In the genomic region with DNA sequence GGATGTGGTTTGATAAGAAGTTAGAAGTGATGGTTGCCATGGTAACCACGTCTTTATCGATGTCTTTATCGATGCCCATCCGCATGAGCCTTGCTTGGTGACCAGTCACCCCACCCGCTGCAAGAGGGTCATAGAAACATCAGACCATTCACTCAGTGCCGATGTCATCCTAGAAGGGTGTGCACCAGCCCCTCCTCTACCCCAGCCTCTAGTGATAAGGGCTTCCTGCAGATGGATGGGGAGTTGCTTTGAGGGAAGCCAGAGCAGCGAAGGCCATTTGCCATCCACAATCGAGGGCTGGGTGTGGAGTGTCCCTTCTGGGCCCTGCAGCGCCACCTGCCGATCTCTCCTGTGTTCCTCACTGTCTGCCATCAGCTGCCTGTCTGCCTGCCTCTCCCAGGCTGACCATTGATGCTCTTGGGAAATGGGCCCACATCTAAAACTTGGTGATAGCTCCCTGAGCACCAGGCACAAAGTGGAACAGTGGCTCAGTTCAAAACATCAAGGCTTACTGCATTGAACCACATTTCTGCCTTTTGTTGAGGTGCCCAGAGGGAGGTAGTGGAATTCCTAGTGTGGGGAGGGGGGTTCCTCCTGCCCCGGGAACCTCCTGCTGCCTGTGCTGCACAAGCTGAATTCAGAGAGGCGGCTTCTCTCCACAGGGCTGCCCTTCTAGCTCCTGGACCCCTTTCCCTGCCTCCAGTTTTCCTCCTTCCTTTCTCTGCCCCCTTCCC, we compare ENCODE assay signal across 8 cellular contexts. TPM values are rescaled to one million over a fixed set of nuclear protein-coding genes. Genes with fewer than 3 reads are reported as not detected.
DNase-seq lines count a peak whose midpoint lies in the region; ATAC-seq, FAIRE-seq and TF ChIP-seq lines count a peak whose summit lies in the region.

No MANE protein-coding gene starts in this region.

- H3K4me2 ChIP-seq in endothelial cell of umbilical vein (ENCODE audit: insufficient read depth, low read length): no peak overlapping the region

- H3K27me3 Mint-ChIP-seq in osteocyte (ENCODE audit: unreplicated experiment): peaks cover 8% of the 10 kb centered on the region

- no TSS peak for BruUV-seq in endothelial cell of umbilical vein (replicated peaks; lab: Mats Ljungman, UMichigan)

- H3K36me3 ChIP-seq in endothelial cell of umbilical vein (ENCODE audit: control insufficient read depth in 2 of 2, extremely low read depth in 1 of 2, insufficient read depth in 2 of 2, low read length in 2 of 2): no peaks in the 10 kb centered on the region
- H3K36me3 ChIP-seq in effector memory CD4-positive, alpha-beta T cell (ENCODE audit: control insufficient read depth, insufficient read depth, low read length): no peaks in the 10 kb centered on the region

- no peaks in the 10 kb centered on the region for H3K4me1 Mint-ChIP-seq in osteocyte (ENCODE audit: unreplicated experiment)

- H3K36me3 Mint-ChIP-seq in osteocyte (ENCODE audit: unreplicated experiment): no peaks in the 10 kb centered on the region

- no peak overlapping the region for H3K4me3 ChIP-seq in endothelial cell of umbilical vein (replicated peaks in 1 of 3; ENCODE audit: insufficient read depth in 1 of 3, low read depth in 1 of 3, low read length in 3 of 3)
- no peak overlapping the region for H3K4me3 ChIP-seq in effector memory CD4-positive, alpha-beta T cell (ENCODE audit: insufficient read depth, low read depth, low read length, poor library complexity, severe bottlenecking)

- CTCF ChIA-PET in endothelial cell of umbilical vein (lab: Charles Lee): interaction anchor here (0.6 to 1.6 kb wide), 3 partner anchors 14 to 133 kb away, joined by 3 to 5 read pairs (median 4); no protein-coding TSS in a partner anchor

- ATAC-seq in HG03175 (IDR thresholded peaks at IDR 0.05; ENCODE audit: unreplicated experiment): no peak

- no peaks in the 10 kb centered on the region for H3K9me3 Mint-ChIP-seq in osteocyte (ENCODE audit: unreplicated experiment)

- DNase-seq in activated T-cell treated with anti-CD3 and anti-CD28 coated beads for 1 hour (ENCODE audit: low read depth) (peak; percentile 9), activated T-cell treated with anti-CD3 and anti-CD28 coated beads for 4 hours (no peak), HUDEP-2 (lab: John Stamatoyannopoulos, UW; ENCODE audit: unreplicated experiment in 76 of 76) (peak in 68 of 76 experiments; percentile 3 to 86 (median 48)), SK-N-DZ (ENCODE audit: low spot score) (peak; percentile 67), endothelial cell of umbilical vein (ENCODE audit: low read depth, low spot score) (peak; percentile 24), osteocyte (ENCODE audit: extremely low spot score, unreplicated experiment) (no peak)
- no peak for DNase-seq in effector memory CD4-positive, alpha-beta T cell

- no peaks in the 10 kb centered on the region for H4K20me1 ChIP-seq in endothelial cell of umbilical vein (replicated peaks; ENCODE audit: control insufficient read depth, extremely low read depth, insufficient read depth, low read length)

- TF ChIP-seq POLR2A in endothelial cell of umbilical vein (IDR thresholded peaks at IDR 0.05; ENCODE audit: low read depth, low read length): no peak

- intact Hi-C loops in endothelial cell of umbilical vein (cut with micrococcal nuclease): no loop called here

- no peaks in the 10 kb centered on the region for H3K27me3 ChIP-seq in endothelial cell of umbilical vein (ENCODE audit: control insufficient read depth in 2 of 2, insufficient read depth in 2 of 2, low read length in 2 of 2)
- H3K27me3 ChIP-seq in effector memory CD4-positive, alpha-beta T cell (replicated peaks; ENCODE audit: control insufficient read depth, insufficient read depth, low read length, poor library complexity, severe bottlenecking): peaks cover 4% of the 10 kb centered on the region

- FAIRE-seq in endothelial cell of umbilical vein (lab: Jason Lieb, UNC): no peak

- H3K4me1 ChIP-seq in endothelial cell of umbilical vein (ENCODE audit: control insufficient read depth, extremely low read depth, insufficient read depth, low read length): no peaks in the 10 kb centered on the region
- no peaks in the 10 kb centered on the region for H3K4me1 ChIP-seq in effector memory CD4-positive, alpha-beta T cell (ENCODE audit: control insufficient read depth, insufficient read depth, low read length, poor library complexity, severe bottlenecking)

- no peak overlapping the region for H3K9ac ChIP-seq in endothelial cell of umbilical vein (replicated peaks; ENCODE audit: extremely low read depth, insufficient read depth, low read length)

- H3K4me3 Mint-ChIP-seq in osteocyte (ENCODE audit: unreplicated experiment): no peak overlapping the region

- no peaks in the 10 kb centered on the region for H3K9me3 ChIP-seq in endothelial cell of umbilical vein (replicated peaks; ENCODE audit: control insufficient read depth, insufficient read depth, low read length)
- H3K9me3 ChIP-seq in effector memory CD4-positive, alpha-beta T cell (ENCODE audit: control insufficient read depth, low read length): no peaks in the 10 kb centered on the region

- dilution Hi-C loops in endothelial cell of umbilical vein (cut with MboI; ENCODE audit: extremely low pct_ligation_motif_present, low sequenced_read_pairs): no loop called here

- no peaks in the 10 kb centered on the region for H3K79me2 ChIP-seq in endothelial cell of umbilical vein (ENCODE audit: control insufficient read depth, insufficient read depth, low read length)

- TF ChIP-seq CTCF in endothelial cell of umbilical vein (IDR thresholded peaks at IDR 0.05; ENCODE audit: extremely low read depth in 1 of 2, insufficient read depth in 1 of 2, low read depth in 1 of 2, low read length in 2 of 2) (peak; percentile 43 to 85), osteocyte (IDR thresholded peaks at IDR 0.05) (peak; percentile 48)

- H2AFZ ChIP-seq in endothelial cell of umbilical vein (ENCODE audit: low read depth, low read length): no peak overlapping the region

- no peak overlapping the region for H3K27ac ChIP-seq in endothelial cell of umbilical vein (ENCODE audit: insufficient read depth, low read depth, low read length)
- H3K27ac ChIP-seq in effector memory CD4-positive, alpha-beta T cell (ENCODE audit: insufficient read depth, low read length, poor library complexity, severe bottlenecking): no peak overlapping the region

- POLR2A ChIA-PET in endothelial cell of umbilical vein (lab: Charles Lee): no interaction called here

- H3K27ac Mint-ChIP-seq in osteocyte (ENCODE audit: unreplicated experiment): no peak overlapping the region

- no peaks in the 10 kb centered on the region for H3K9me1 ChIP-seq in endothelial cell of umbilical vein (replicated peaks; ENCODE audit: control insufficient read depth, extremely low read depth, insufficient read depth, low read length)

TF ChIP-seq in endothelial cell of umbilical vein, 7 proteins besides CTCF, POLR2A, EP300 and RAD21:
- no peak for TF ChIP-seq EZH2 (IDR thresholded peaks at IDR 0.05; ENCODE audit: borderline replicate concordance, low read depth, low read length, severe bottlenecking)
- TF ChIP-seq, protein P1, sequence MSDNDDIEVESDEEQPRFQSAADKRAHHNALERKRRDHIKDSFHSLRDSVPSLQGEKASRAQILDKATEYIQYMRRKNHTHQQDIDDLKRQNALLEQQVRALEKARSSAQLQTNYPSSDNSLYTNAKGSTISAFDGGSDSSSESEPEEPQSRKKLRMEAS (IDR thresholded peaks at IDR 0.05; ENCODE audit: insufficient read depth, insufficient read length): no peak
- no peak for TF ChIP-seq POLR2AphosphoS5 (IDR thresholded peaks at IDR 0.05; ENCODE audit: insufficient read depth, low read depth, low read length)
- no peak for TF ChIP-seq JUN (IDR thresholded peaks at IDR 0.05; ENCODE audit: borderline replicate concordance, insufficient read depth, insufficient read length, low read depth)
- no peak for TF ChIP-seq GATA2 (IDR thresholded peaks at IDR 0.05; ENCODE audit: insufficient read depth, insufficient read length, low read depth, low read length)
- TF ChIP-seq MYC (IDR thresholded peaks at IDR 0.05; ENCODE audit: low read depth, low read length): no peak
- no peak for TF ChIP-seq FOS (IDR thresholded peaks at IDR 0.05; ENCODE audit: borderline replicate concordance, insufficient read depth, low read length)

RNA-seq across cellular contexts. Expression of a gene that starts 8.9 kb away (rescaled TPM):
- polyA plus RNA-seq in SK-N-DZ (2014; cell fraction: cytosol; rRNA removed): not detected in 2 replicates
- not detected in 2 replicates for polyA plus RNA-seq in SK-N-DZ (2014; cell fraction: nucleus; rRNA removed)
- total RNA-seq in endothelial cell of umbilical vein (not detected in 2 replicates), osteocyte (not detected in 2 replicates)
- polyA plus RNA-seq in endothelial cell of umbilical vein: not detected in 2 replicates
- not detected in 2 replicates for polyA plus RNA-seq in endothelial cell of umbilical vein (2011; cell fraction: cytosol; rRNA removed)
- polyA plus RNA-seq in endothelial cell of umbilical vein (2011; cell fraction: nucleus; rRNA removed): not detected in 2 replicates
- not detected in 2 replicates for polyA plus RNA-seq in endothelial cell of umbilical vein (2012)
- not detected in 2 replicates for polyA minus RNA-seq in endothelial cell of umbilical vein
- polyA minus RNA-seq in endothelial cell of umbilical vein (2011; cell fraction: cytosol; rRNA and poly(A)+ RNA removed): not detected
- polyA minus RNA-seq in endothelial cell of umbilical vein (2011; cell fraction: nucleus; rRNA and poly(A)+ RNA removed): not detected in 2 replicates

Comparison
In these comparisons a context has a peak if more than half of its experiments do, and no peak if none do; other contexts are left out.
1. DNase-seq: peak in activated T-cell treated with anti-CD3 and anti-CD28 coated beads for 1 hour (single experiment), HUDEP-2 (68 of 76), SK-N-DZ (single experiment) and endothelial cell of umbilical vein (single experiment); none in activated T-cell treated with anti-CD3 and anti-CD28 coated beads for 4 hours (single experiment), osteocyte (single experiment) and effector memory CD4-positive, alpha-beta T cell (0 of 3).